Comparison of ENCODE assay signal across 9 cellular contexts in genomic region chr22:22207845-22208564, GRCh38. TPM values are rescaled to one million over a fixed set of nuclear protein-coding genes. Genes with fewer than 3 reads are reported as not detected.
A peak's percentile ranks its signal among the peaks of the same experiment; 100 is the strongest.
DNase-seq lines count a peak whose midpoint lies in the region; ATAC-seq and TF ChIP-seq lines count a peak whose summit lies in the region.
"Had no signal": no experiment of that assay in that cellular context is flagged by ENCODE, and none has a peak within 500 bp of the region (broad histone marks: within the 10 kb centered on the region; RNA-seq: fewer than 3 reads in every experiment).

No MANE protein-coding gene starts in this region.

- H3K36me3 ChIP-seq in Peyer's patch, result no peaks in the 10 kb centered on the region
- no peaks in the 10 kb centered on the region for H3K36me3 ChIP-seq in psoas muscle (ENCODE audit: insufficient read depth in 1 of 2, low read depth in 1 of 2)

- peaks cover 0 to 5% (median 2%) of the 10 kb centered on the region in 4 donors for H3K4me1 ChIP-seq in Peyer's patch
- H3K4me1 ChIP-seq in psoas muscle, result no peaks in the 10 kb centered on the region

- DNase-seq in DMS79 (lab: John Stamatoyannopoulos, UW) (peak; percentile 28), HuH-7 (ENCODE audit: low spot score) (peak; percentile 84), Peyer's patch (peak; percentile 76 to 94 (median 91)), foreskin melanocyte (peak; percentile 39), psoas muscle (peak; percentile 30 to 64), cerebellum (ENCODE audit: low spot score) (no peak)
- peak; percentile 92 for DNase-seq in activated T-cell treated with anti-CD3 and anti-CD28 coated beads, Interleukin-2, amount 50 U/mL, for 48 hours

- TF ChIP-seq POLR2A in Peyer's patch (IDR thresholded peaks at IDR 0.05), result no peak

- H3K27ac ChIP-seq in Peyer's patch (no peak overlapping the region), psoas muscle (no peak overlapping the region)

- intact Hi-C loops in psoas muscle (cut with DNase I), result no loop called here

- peak; percentile 69 for ATAC-seq in GM21447 (IDR thresholded peaks at IDR 0.05; ENCODE audit: unreplicated experiment)
- ATAC-seq in psoas muscle, result peak in 1 of 4 donors; percentile 58

- no peaks in the 10 kb centered on the region for H3K27me3 ChIP-seq in Peyer's patch
- H3K27me3 ChIP-seq in psoas muscle (ENCODE audit: insufficient read depth in 3 of 3, low read length in 2 of 3), result peaks cover 0 to 27% (median 3%) of the 10 kb centered on the region in 3 donors

- WGBS in psoas muscle, 3 donors, result 26 to 34% (median 27%) methylated on average over 6 of the region's 6 CpGs

- no peak overlapping the region for H3K4me3 ChIP-seq in Peyer's patch
- no peak overlapping the region for H3K4me3 ChIP-seq in psoas muscle

- TF ChIP-seq CTCF in Peyer's patch (IDR thresholded peaks at IDR 0.05) (peak; percentile 44 to 70 (median 57)), psoas muscle (IDR thresholded peaks at IDR 0.05) (peak; percentile 31)

- H3K9me3 ChIP-seq in Peyer's patch, result no peaks in the 10 kb centered on the region
- no peaks in the 10 kb centered on the region for H3K9me3 ChIP-seq in psoas muscle

RNA-seq across cellular contexts. Expression of gene VPREB1, which starts 36.6 kb away (rescaled TPM):
- not detected for total RNA-seq in Peyer's patch
- total RNA-seq in psoas muscle, result not detected
- not detected for polyA plus RNA-seq in psoas muscle
- not detected for total RNA-seq in cerebellum
- polyA plus RNA-seq: esophagus had no signal
